In genomic region chr17:10629706-10630105, GRCh38 we compare ENCODE assay signal across 25 cellular contexts. TPM values are rescaled to one million over a fixed set of nuclear protein-coding genes. Genes with fewer than 3 reads are reported as not detected.
DNase-seq lines count a peak whose midpoint lies in the region; ATAC-seq, FAIRE-seq and TF ChIP-seq lines count a peak whose summit lies in the region.
"Had no signal": no experiment of that assay in that cellular context is flagged by ENCODE, and none has a peak within 500 bp of the region (broad histone marks: within the 10 kb centered on the region; RNA-seq: fewer than 3 reads in every experiment).

No MANE protein-coding gene starts in this region.

- no peak overlapping the region for H2BK15ac ChIP-seq in IMR-90 (ENCODE audit: low read depth, low read length)

- POLR2A ChIA-PET in A549 (lab: Yijun Ruan, JAX), result no interaction called here
- POLR2A ChIA-PET in IMR-90 (lab: Charles Lee; ENCODE audit: unreplicated experiment), result no interaction called here

- no peaks in the 10 kb centered on the region for H4K20me1 ChIP-seq in IMR-90 (ENCODE audit: insufficient read depth, low read length)
- H4K20me1 ChIP-seq: BLaER1 had no signal

- no peak overlapping the region for H2BK5ac ChIP-seq in IMR-90 (ENCODE audit: low read depth, low read length, poor library complexity, severe bottlenecking)

- DNase-seq in A549 (ENCODE audit: low read depth in 1 of 2, low spot score in 1 of 2) (no peak), IMR-90 (no peak), mesenteric fat pad (ENCODE audit: low spot score) (peak; percentile 47), spleen (peak; percentile 39), AML-193 (lab: John Stamatoyannopoulos, UW) (no peak), GM12891 (ENCODE audit: insufficient read length, low spot score) (no peak)
- DNase-seq: 8988T; BE2C; C1 segment of cervical spinal cord; CD4-positive, alpha-beta memory T cell; CD4-positive, CD25-positive, alpha-beta regulatory T cell; CD8-positive, alpha-beta memory T cell; COR-L47; DMS 273 treated with DMSO at 0.1 percent for 48 hours; DMS153; DMS53; DMS79; DND-41; EL; GDM1 had no signal

- no peak overlapping the region for H3K4ac ChIP-seq in IMR-90 (ENCODE audit: low read depth, low read length)

- CTCF ChIA-PET in A549 (lab: Yijun Ruan, JAX) (interaction anchor here (0.7 to 18.5 kb wide), 10 partner anchors 14 to 515 kb away, joined by 3 to 315 read pairs (median 5); no protein-coding TSS in a partner anchor), IMR-90 (lab: Yijun Ruan, JAX) (interaction anchor here (0.8 to 1.3 kb wide), 2 partner anchors 17 to 209 kb away, joined by 3 to 4 read pairs; no protein-coding TSS in a partner anchor)

- no peak overlapping the region for H2AK9ac ChIP-seq in IMR-90 (replicated peaks; ENCODE audit: low read depth, low read length, poor library complexity)

- WGBS in A549 (ENCODE audit: missing lambda C conversion rate), result 80% methylated on average over 12 of the region's 12 CpGs
- WGBS in IMR-90 (ENCODE audit: extremely low coverage in 2 of 2, insufficient read length in 1 of 2), 2 experiments, result no CpG with 5 or more reads among the region's 12 CpGs
- 82 to 93% (median 90%) methylated on average over 12 of the region's 12 CpGs for WGBS in spleen, 5 donors

- no peak for TF ChIP-seq RAD21 in A549 (conservative IDR thresholded peaks at IDR 0.05 in 1 of 2, IDR thresholded peaks at IDR 0.05 in 1 of 2)
- no peak for TF ChIP-seq RAD21 in IMR-90 (IDR thresholded peaks at IDR 0.05; ENCODE audit: low read length)

- TF ChIP-seq CTCF in A549 (IDR thresholded peaks at IDR 0.05) (no peak), IMR-90 (conservative IDR thresholded peaks at IDR 0.05; ENCODE audit: low read depth, low read length) (no peak), spleen (IDR thresholded peaks at IDR 0.05 in 8 of 11, conservative IDR thresholded peaks at IDR 0.05 in 3 of 11) (no peak)

- H3K4me3 ChIP-seq in A549, result no peak overlapping the region
- H3K4me3 ChIP-seq in IMR-90 (ENCODE audit: insufficient read depth, low read depth, low read length), result no peak overlapping the region
- no peak overlapping the region for H3K4me3 ChIP-seq in spleen
- H3K4me3 ChIP-seq: BLaER1, GM12878 had no signal

- no peaks in the 10 kb centered on the region for H3K4me1 ChIP-seq in A549
- H3K4me1 ChIP-seq in IMR-90 (ENCODE audit: control insufficient read depth, insufficient read depth, low read length), result no peaks in the 10 kb centered on the region
- H3K4me1 ChIP-seq in spleen, result peaks cover 0 to 12% (median 0%) of the 10 kb centered on the region in 6 donors
- H3K4me1 ChIP-seq: BE2C had no signal

- H3K27ac ChIP-seq in A549 (no peak overlapping the region), IMR-90 (ENCODE audit: insufficient read depth, low read length) (no peak overlapping the region), spleen (no peak overlapping the region)
- H3K27ac ChIP-seq: BLaER1 had no signal

- TF ChIP-seq POLR2A in A549 (IDR thresholded peaks at IDR 0.05; ENCODE audit: low read length), result no peak
- no peak for TF ChIP-seq POLR2A in IMR-90 (IDR thresholded peaks at IDR 0.05; ENCODE audit: low read depth, low read length)
- no peak for TF ChIP-seq POLR2A in spleen (IDR thresholded peaks at IDR 0.05)
- TF ChIP-seq POLR2A in GM12891 (IDR thresholded peaks at IDR 0.05; ENCODE audit: low read depth, low read length), result no peak

- H3K56ac ChIP-seq in IMR-90 (ENCODE audit: extremely low read depth, insufficient read depth, low read length), result no peak overlapping the region

- H3K27me3 ChIP-seq in IMR-90 (ENCODE audit: control insufficient read depth, insufficient read depth, low read length), result no peaks in the 10 kb centered on the region
- no peaks in the 10 kb centered on the region for H3K27me3 ChIP-seq in spleen (replicated peaks in 1 of 7)
- H3K27me3 ChIP-seq: BE2C, BLaER1 had no signal

- no peak overlapping the region for H4K91ac ChIP-seq in IMR-90 (ENCODE audit: insufficient read depth, low read depth, low read length)

- H3K79me1 ChIP-seq in IMR-90 (ENCODE audit: low read depth in 1 of 2, low read length in 2 of 2), result no peaks in the 10 kb centered on the region

- no peak overlapping the region for H4K8ac ChIP-seq in IMR-90 (ENCODE audit: low read depth in 2 of 2, low read length in 2 of 2)

- H3K9me3 ChIP-seq in A549 (no peaks in the 10 kb centered on the region), IMR-90 (ENCODE audit: control insufficient read depth, insufficient read depth, low read length) (no peaks in the 10 kb centered on the region), spleen (no peaks in the 10 kb centered on the region)
- H3K9me3 ChIP-seq: BE2C, BLaER1 had no signal

- H2BK120ac ChIP-seq in IMR-90 (ENCODE audit: low read depth, low read length), result no peak overlapping the region

- no peak for FAIRE-seq in A549 (lab: Jason Lieb, UNC)
- no peak for FAIRE-seq in GM12891 (lab: Jason Lieb, UNC)
- FAIRE-seq: A204.1, GM12878, GM19239 had no signal

- no peak overlapping the region for H3K9ac ChIP-seq in IMR-90 (ENCODE audit: low read depth, low read length)
- H3K9ac ChIP-seq: BLaER1 had no signal

- no peak overlapping the region for H2AFZ ChIP-seq in IMR-90 (replicated peaks; ENCODE audit: low read length, poor library complexity)

- dilution Hi-C loops in IMR-90 (cut with HindIII; ENCODE audit: low sequenced_read_pairs, unreplicated experiment), result no loop called here

- H2BK20ac ChIP-seq in IMR-90 (ENCODE audit: low read depth, low read length), result no peak overlapping the region

- intact Hi-C loops in IMR-90 (cut with micrococcal nuclease) (loop anchor here (5.0 kb wide), 1 partner anchor 1308 kb away; no protein-coding TSS in a partner anchor), spleen (cut with DNase I; ENCODE audit: low total_unique reads) (no loop called here)

- H3K4me2 ChIP-seq in A549, result no peak overlapping the region
- no peak overlapping the region for H3K4me2 ChIP-seq in IMR-90 (ENCODE audit: low read depth, low read length)
- H3K4me2 ChIP-seq: BLaER1 had no signal

- H2AK5ac ChIP-seq in IMR-90 (ENCODE audit: low read depth, low read length), result no peak overlapping the region

- no peak overlapping the region for H4K5ac ChIP-seq in IMR-90 (ENCODE audit: low read depth, low read length)

- no peaks in the 10 kb centered on the region for H3K36me3 ChIP-seq in IMR-90 (ENCODE audit: control insufficient read depth, insufficient read depth, low read length)
- peaks cover 0 to 49% (median 5%) of the 10 kb centered on the region in 6 donors for H3K36me3 ChIP-seq in spleen
- H3K36me3 ChIP-seq: BE2C had no signal

- ATAC-seq in A549 (no peak), IMR-90 (ENCODE audit: low read depth) (no peak), HG02763 (IDR thresholded peaks at IDR 0.05; ENCODE audit: unreplicated experiment) (no peak)
- ATAC-seq: GM12878 had no signal

- peaks cover 3% of the 10 kb centered on the region; the same call in 1 of the 2 replicates for H3K9me1 ChIP-seq in IMR-90 (ENCODE audit: insufficient read depth, low read length)

- in situ Hi-C loops in IMR-90 (cut with MboI; ENCODE audit: low sequenced_read_pairs), result no loop called here

- no peak overlapping the region for H3K18ac ChIP-seq in IMR-90 (ENCODE audit: low read depth, low read length)

- no peak for TF ChIP-seq EP300 in A549 (IDR thresholded peaks at IDR 0.05)

- H3K14ac ChIP-seq in IMR-90 (replicated peaks; ENCODE audit: low read depth, low read length), result no peak overlapping the region

- H3K23ac ChIP-seq in IMR-90 (ENCODE audit: low read depth, low read length), result no peak overlapping the region

- BruUV-seq in IMR-90 (replicated peaks; lab: Mats Ljungman, UMichigan), result no TSS peak

TF ChIP-seq in A549, 52 proteins besides CTCF, POLR2A, EP300 and RAD21:
- TF ChIP-seq MAFK (IDR thresholded peaks at IDR 0.05; ENCODE audit: partially characterized antibody) (peak; percentile 85), RNF2 (IDR thresholded peaks at IDR 0.05; ENCODE audit: borderline replicate concordance, low read depth) (no peak)

TF ChIP-seq in IMR-90, 13 proteins besides CTCF, POLR2A, EP300 and RAD21:
- TF ChIP-seq MAZ (IDR thresholded peaks at IDR 0.05; ENCODE audit: borderline replicate concordance, low read depth, low read length), result no peak
- peak; percentile 49; the same call in 1 of the 2 replicates for TF ChIP-seq MAFK (IDR thresholded peaks at IDR 0.05; ENCODE audit: low read depth, low read length)
- TF ChIP-seq USF2 (IDR thresholded peaks at IDR 0.05; ENCODE audit: low read depth, low read length), result no peak

TF ChIP-seq in GM12891, 5 proteins besides CTCF, POLR2A, EP300 and RAD21:
- no peak for TF ChIP-seq PAX5 (IDR thresholded peaks at IDR 0.05; ENCODE audit: insufficient read depth, low read length, severe bottlenecking)
- no peak for TF ChIP-seq TAF1 (IDR thresholded peaks at IDR 0.05; ENCODE audit: low read depth, low read length)
- no peak for TF ChIP-seq SPI1 (IDR thresholded peaks at IDR 0.05; ENCODE audit: low read depth, low read length)
- TF ChIP-seq POLR2AphosphoS5 (IDR thresholded peaks at IDR 0.05; ENCODE audit: low read depth, low read length), result no peak
- TF ChIP-seq POU2F2 (IDR thresholded peaks at IDR 0.05; ENCODE audit: low read depth, low read length), result no peak

RNA-seq across cellular contexts. Expression of gene MYH3, which starts 27.4 kb away (rescaled TPM):
- polyA plus RNA-seq in A549 (2011; rRNA removed), result 1.6 TPM in 2 replicates
- polyA plus RNA-seq in A549 (2012; cell fraction: cytosol; rRNA removed), result 1.1 and 1.4 TPM in 2 replicates
- 3.5 and 4.3 TPM in 2 replicates for polyA plus RNA-seq in A549 (2012; cell fraction: nucleus; rRNA removed)
- 2.1 to 2.6 TPM (median 2.2 TPM) in 3 replicates for polyA plus RNA-seq in A549 (2017; fragmentation: RNase III; extraction: RNeasy Plus Mini Kit Qiagen cat#74134 plus additional on column Dnase treatment)
- polyA minus RNA-seq in A549 (2011; rRNA and poly(A)+ RNA removed), result 0.66 and 5.0 TPM in 2 replicates
- 0.28 and 0.54 TPM in 2 replicates for total RNA-seq in IMR-90 (2012; rRNA removed)
- polyA plus RNA-seq in IMR-90 (2012; rRNA removed), result 0.63 and 0.98 TPM in 2 replicates
- 0.08 and 0.24 TPM in 2 replicates for polyA plus RNA-seq in IMR-90 (2012; cell fraction: cytosol; rRNA removed)
- 2.2 and 6.4 TPM in 2 replicates for polyA plus RNA-seq in IMR-90 (2012; cell fraction: nucleus; rRNA removed; ENCODE audit: low replicate concordance)
- total RNA-seq in mesenteric fat pad, result 3.8 TPM
- total RNA-seq in spleen, result 1 to 10 TPM; 2.2 to 6.0 (median 3.1) TPM
- polyA plus RNA-seq in spleen, result 1 to 10 TPM; 4.9 to 9.0 (median 8.0) TPM
- 1.2 TPM for polyA plus RNA-seq in GM12891 (2012; ENCODE audit: low read depth, missing spikeins)
- polyA plus RNA-seq: CD8-positive, alpha-beta memory T cell had no signal

Comparison
In these comparisons a context has a peak if more than half of its experiments do, and no peak if none do; other contexts are left out.
1. DNase-seq: peak in mesenteric fat pad (single experiment) and spleen (single experiment); none in A549 (0 of 2), IMR-90 (single experiment), AML-193 (0 of 2) and GM12891 (single experiment).